Comparison of ENCODE assay signal across 8 cellular contexts in genomic region chr4:105145913-105146285, GRCh38. TPM values are rescaled to one million over a fixed set of nuclear protein-coding genes. Genes with fewer than 3 reads are reported as not detected.
A peak's percentile ranks its signal among the peaks of the same experiment; 100 is the strongest.
DNase-seq lines count a peak whose midpoint lies in the region; ATAC-seq and TF ChIP-seq lines count a peak whose summit lies in the region.

No MANE protein-coding gene starts in this region.

- peaks cover 5% of the 10 kb centered on the region for H3K4me1 Mint-ChIP-seq in endodermal cell
- peaks cover 30 to 42% (median 36%) of the 10 kb centered on the region in 7 donors for H3K4me1 Mint-ChIP-seq in naive thymus-derived CD4-positive, alpha-beta T cell
- H3K4me1 Mint-ChIP-seq in type B pancreatic cell (ENCODE audit: unreplicated experiment), result peaks cover 36% of the 10 kb centered on the region

- H3K27ac ChIP-seq in ACC112 (ENCODE audit: low read depth, low read length) (no peak overlapping the region), endodermal cell (ENCODE audit: low read depth, low read length) (no peak overlapping the region)
- peak overlapping the region; percentile 80 for H3K27ac ChIP-seq in naive thymus-derived CD4-positive, alpha-beta T cell (ENCODE audit: low read depth, low read length)

- H3K36me3 ChIP-seq in ACC112 (ENCODE audit: insufficient read depth, low read length), result no peaks in the 10 kb centered on the region
- H3K36me3 ChIP-seq in endodermal cell (ENCODE audit: control insufficient read depth, insufficient read depth, low read length), result no peaks in the 10 kb centered on the region
- H3K36me3 ChIP-seq in naive thymus-derived CD4-positive, alpha-beta T cell (ENCODE audit: control insufficient read depth in 2 of 3, insufficient read depth in 3 of 3, low read length in 3 of 3), result peaks cover 0 to 9% (median 0%) of the 10 kb centered on the region in 3 experiments

- peak; percentile 29 to 39 for DNase-seq in activated CD4-positive, alpha-beta T cell treated with anti-CD3 and anti-CD28 coated beads, Interleukin-2, amount 50 U/mL, for 4 hours
- peak; percentile 71 for DNase-seq in endodermal cell
- DNase-seq in naive thymus-derived CD4-positive, alpha-beta T cell, result peak in 8 of 9 donors; percentile 13 to 53 (median 33)
- DNase-seq in type B pancreatic cell (ENCODE audit: extremely low spot score, unreplicated experiment), result no peak
- no peak for DNase-seq in NCI-H1105 (lab: John Stamatoyannopoulos, UW)

- H3K4me3 ChIP-seq in ACC112 (ENCODE audit: low read depth, low read length) (peak overlapping the region; percentile 90), endodermal cell (ENCODE audit: low read length) (peak overlapping the region; percentile 98)
- H3K4me3 ChIP-seq in naive thymus-derived CD4-positive, alpha-beta T cell (ENCODE audit: low read length), result peak overlapping the region; percentile 97

- no peaks in the 10 kb centered on the region for H3K27me3 ChIP-seq in ACC112 (ENCODE audit: insufficient read depth, low read length)
- peaks cover 69% of the 10 kb centered on the region for H3K27me3 ChIP-seq in endodermal cell (ENCODE audit: control insufficient read depth, insufficient read depth, low read length, poor library complexity, severe bottlenecking)
- no peaks in the 10 kb centered on the region for H3K27me3 ChIP-seq in naive thymus-derived CD4-positive, alpha-beta T cell (ENCODE audit: control insufficient read depth in 2 of 2, insufficient read depth in 2 of 2, low read length in 2 of 2)

- peaks cover 82% of the 10 kb centered on the region for H3K27me3 Mint-ChIP-seq in endodermal cell (ENCODE audit: insufficient read depth)
- peaks cover 0 to 3% (median 0%) of the 10 kb centered on the region in 5 donors for H3K27me3 Mint-ChIP-seq in naive thymus-derived CD4-positive, alpha-beta T cell
- peaks cover 8% of the 10 kb centered on the region for H3K27me3 Mint-ChIP-seq in type B pancreatic cell

- H2AFZ ChIP-seq in ACC112 (ENCODE audit: low read length, unreplicated experiment), result peak overlapping the region; percentile 78

- H3K4me3 Mint-ChIP-seq in endodermal cell (peak overlapping the region; percentile 92), type B pancreatic cell (peak overlapping the region; percentile 93)
- H3K4me3 Mint-ChIP-seq in naive thymus-derived CD4-positive, alpha-beta T cell, result peak overlapping the region; percentile 93 to 100 (median 98)

- no peak overlapping the region for H3K27ac Mint-ChIP-seq in endodermal cell
- peak overlapping the region; percentile 82 to 95 (median 90) for H3K27ac Mint-ChIP-seq in naive thymus-derived CD4-positive, alpha-beta T cell
- peak overlapping the region; percentile 82 for H3K27ac Mint-ChIP-seq in type B pancreatic cell

- H3K79me2 ChIP-seq in ACC112 (ENCODE audit: control insufficient read depth, insufficient read depth, low read length, unreplicated experiment), result peaks cover 36% of the 10 kb centered on the region

- WGBS in endodermal cell (ENCODE audit: insufficient coverage in 1 of 2, insufficient read length in 1 of 2), 2 experiments, result 0 to 3% methylated on average over 4 to 25 of the region's 25 CpGs

- ATAC-seq in GM19397 (IDR thresholded peaks at IDR 0.05; ENCODE audit: unreplicated experiment) (peak; percentile 16), HG03442 (IDR thresholded peaks at IDR 0.05; ENCODE audit: unreplicated experiment) (peak; percentile 18)
- ATAC-seq in naive thymus-derived CD4-positive, alpha-beta T cell, result peak; percentile 39

- intact Hi-C loops in naive thymus-derived CD4-positive, alpha-beta T cell (cut with micrococcal nuclease), result loop anchor here (1.0 to 5.0 kb wide), 10 partner anchors 8 to 1170 kb away; partner anchors contain the start of genes GSTCD (in 2 of the 2), INTS12 (in 2 of the 2), AIMP1 (in 1 of the 2) and TBCK (in 1 of the 2)

- H3K9me3 Mint-ChIP-seq in endodermal cell, result no peaks in the 10 kb centered on the region
- H3K9me3 Mint-ChIP-seq in naive thymus-derived CD4-positive, alpha-beta T cell, result no peaks in the 10 kb centered on the region
- H3K9me3 Mint-ChIP-seq in type B pancreatic cell, result no peaks in the 10 kb centered on the region

- CTCF ChIA-PET in naive thymus-derived CD4-positive, alpha-beta T cell (lab: Charles Lee), result no interaction called here

- POLR2A ChIA-PET in naive thymus-derived CD4-positive, alpha-beta T cell (lab: Charles Lee), result interaction anchor here (1.0 to 1.6 kb wide), 3 partner anchors 327 to 328 kb away, joined by 3 to 11 read pairs (median 6); partner anchors contain the start of gene PPA2

- H3K9me3 ChIP-seq in endodermal cell (ENCODE audit: control insufficient read depth, low read length), result no peaks in the 10 kb centered on the region
- H3K9me3 ChIP-seq in naive thymus-derived CD4-positive, alpha-beta T cell (ENCODE audit: control insufficient read depth in 2 of 3, low read length in 3 of 3), result no peaks in the 10 kb centered on the region

- H3K36me3 Mint-ChIP-seq in endodermal cell (ENCODE audit: low read depth) (no peaks in the 10 kb centered on the region), type B pancreatic cell (no peaks in the 10 kb centered on the region)
- H3K36me3 Mint-ChIP-seq in naive thymus-derived CD4-positive, alpha-beta T cell, result peaks cover 0 to 5% (median 0%) of the 10 kb centered on the region in 5 donors

- H3K4me1 ChIP-seq in ACC112 (ENCODE audit: control insufficient read depth, insufficient read depth, low read length, unreplicated experiment) (peaks cover 23% of the 10 kb centered on the region), endodermal cell (ENCODE audit: control insufficient read depth, insufficient read depth, low read length) (no peaks in the 10 kb centered on the region)
- peaks cover 0 to 6% of the 10 kb centered on the region in 2 donors for H3K4me1 ChIP-seq in naive thymus-derived CD4-positive, alpha-beta T cell (ENCODE audit: control insufficient read depth in 2 of 2, insufficient read depth in 2 of 2, low read length in 2 of 2)

- TF ChIP-seq CTCF in endodermal cell (conservative IDR thresholded peaks at IDR 0.05) (no peak), type B pancreatic cell (conservative IDR thresholded peaks at IDR 0.05) (no peak)

- no peak overlapping the region for H3K9ac ChIP-seq in endodermal cell (ENCODE audit: extremely low read depth, low read length, poor library complexity, severe bottlenecking)

RNA-seq across cellular contexts. Expression of gene TET2, which starts 0.8 kb away (rescaled TPM):
- total RNA-seq in endodermal cell (10 to 100 TPM; 12.0 to 15.5 TPM), type B pancreatic cell (ENCODE audit: low replicate concordance) (32.1 and 34.8 TPM in 2 replicates)
- polyA plus RNA-seq in endodermal cell (2013, experiment 1 of 2), result 11.6 TPM
- polyA plus RNA-seq in endodermal cell (2013, experiment 2 of 2), result 12.5 TPM
- 10 to 100 TPM; 15.2 to 78.4 (median 32.2) TPM for total RNA-seq in naive thymus-derived CD4-positive, alpha-beta T cell
- 10 to 100 TPM; 12.8 to 17.5 TPM for polyA plus RNA-seq in naive thymus-derived CD4-positive, alpha-beta T cell

Comparison
In these comparisons a context has a peak if more than half of its experiments do, and no peak if none do; other contexts are left out.
1. DNase-seq: peak in activated CD4-positive, alpha-beta T cell treated with anti-CD3 and anti-CD28 coated beads, Interleukin-2, amount 50 U/mL, for 4 hours (2 of 2), endodermal cell (single experiment) and naive thymus-derived CD4-positive, alpha-beta T cell (8 of 9); none in type B pancreatic cell (single experiment) and NCI-H1105 (single experiment).
2. Peak in every context shown above with its lines, with median percentiles within 50 percentile points of each other: H3K4me3 ChIP-seq, ATAC-seq and H3K4me3 Mint-ChIP-seq.